1 cellular context compared by ENCODE assay signal in genomic region chr17:49694847-49695697, GRCh38.
TF ChIP-seq lines count a peak whose summit lies in the region.

No MANE protein-coding gene starts in this region.

TF ChIP-seq in GM23338, 12 proteins besides CTCF, POLR2A, EP300 and RAD21:
- TF ChIP-seq ZNF462 (CRISPR knock-in tag; IDR thresholded peaks at IDR 0.05) = no peak
- no peak for TF ChIP-seq POLR2AphosphoS5 (IDR thresholded peaks at IDR 0.05; ENCODE audit: low read depth)
- TF ChIP-seq JUNB (IDR thresholded peaks at IDR 0.05; ENCODE audit: unreplicated experiment) = no peak
- no peak for TF ChIP-seq NANOG (IDR thresholded peaks at IDR 0.05; ENCODE audit: borderline replicate concordance)
- TF ChIP-seq STAT1 (IDR thresholded peaks at IDR 0.05; ENCODE audit: unreplicated experiment) = no peak
- no peak for TF ChIP-seq ETS1 (IDR thresholded peaks at IDR 0.05)
- no peak for TF ChIP-seq ZNF114 (CRISPR knock-in tag; IDR thresholded peaks at IDR 0.05)
- no peak for TF ChIP-seq EZH2 (IDR thresholded peaks at IDR 0.05; ENCODE audit: low read depth, unreplicated experiment)
- no peak for TF ChIP-seq CREB1 (CRISPR knock-in tag; IDR thresholded peaks at IDR 0.05; ENCODE audit: low read depth)
- TF ChIP-seq ZNF331 (CRISPR knock-in tag; IDR thresholded peaks at IDR 0.05; ENCODE audit: low read depth) = no peak
- no peak for TF ChIP-seq EZH2phosphoT487 (IDR thresholded peaks at IDR 0.05; ENCODE audit: unreplicated experiment)
- TF ChIP-seq REST (IDR thresholded peaks at IDR 0.05; ENCODE audit: unreplicated experiment) = no peak
